15 cellular contexts compared by ENCODE assay signal in the genomic region with DNA sequence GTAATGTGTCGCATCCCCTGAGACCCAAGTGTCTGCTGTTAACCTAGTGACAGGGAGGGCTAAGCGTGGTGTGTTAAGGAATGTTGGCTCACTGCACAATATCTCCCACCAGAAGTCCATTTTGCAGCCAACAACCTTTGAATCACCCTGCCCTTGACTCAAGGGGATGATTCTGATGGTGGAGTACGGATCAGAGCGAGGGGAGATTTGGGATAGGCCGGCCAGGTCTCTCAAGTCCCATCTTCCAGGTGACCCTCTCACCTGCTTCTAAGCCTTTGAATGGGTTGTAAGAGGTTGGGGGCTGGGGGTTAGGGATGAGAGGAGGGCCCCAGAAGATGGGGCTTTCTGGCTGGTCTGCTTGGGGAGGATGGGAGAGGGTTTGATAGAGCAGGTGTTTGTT. TPM values are rescaled to one million over a fixed set of nuclear protein-coding genes. Genes with fewer than 3 reads are reported as not detected.
DNase-seq lines count a peak whose midpoint lies in the region; ATAC-seq and TF ChIP-seq lines count a peak whose summit lies in the region.
"Had no signal": no experiment of that assay in that cellular context is flagged by ENCODE, and none has a peak within 500 bp of the region (broad histone marks: within the 10 kb centered on the region; RNA-seq: fewer than 3 reads in every experiment).

No MANE protein-coding gene starts in this region.

- intact Hi-C loops in activated naive CD4-positive, alpha-beta T cell treated with anti-CD3 and anti-CD28 coated beads for 36 hours (cut with micrococcal nuclease) = no loop called here
- intact Hi-C loops in tibial artery (cut with DNase I; ENCODE audit: low total_unique reads) = no loop called here

- H3K27me3 Mint-ChIP-seq in activated naive CD4-positive, alpha-beta T cell treated with anti-CD3 and anti-CD28 coated beads, Interleukin-2, amount 10 ng/mL, durations not matched to agents 7 days and 5 days = peaks cover 50% of the 10 kb centered on the region
- no peaks in the 10 kb centered on the region for H3K27me3 Mint-ChIP-seq in activated naive CD4-positive, alpha-beta T cell treated with anti-CD3 and anti-CD28 coated beads for 36 hours (ENCODE audit: low read depth)
- H3K27me3 Mint-ChIP-seq in WTC11 (ENCODE audit: low read depth) = peaks cover 32% of the 10 kb centered on the region

- peaks cover 0 to 27% (median 16%) of the 10 kb centered on the region in 4 donors for H3K4me1 ChIP-seq in tibial artery

- H3K36me3 ChIP-seq in tibial artery = no peaks in the 10 kb centered on the region

- H3K4me3 ChIP-seq in tibial artery = no peak overlapping the region

- no peak for TF ChIP-seq CTCF in WTC11 (IDR thresholded peaks at IDR 0.05)
- TF ChIP-seq CTCF in tibial artery (IDR thresholded peaks at IDR 0.05) = no peak

- CTCF ChIA-PET in activated naive CD4-positive, alpha-beta T cell treated with anti-CD3 and anti-CD28 coated beads, Interleukin-2, amount 10 ng/mL, durations not matched to agents 7 days and 5 days (lab: Charles Lee) = interaction anchor here (0.9 to 1.3 kb wide), 3 partner anchors 11 to 280 kb away, joined by 3 to 4 read pairs (median 4); no protein-coding TSS in a partner anchor
- CTCF ChIA-PET in activated naive CD4-positive, alpha-beta T cell treated with anti-CD3 and anti-CD28 coated beads for 36 hours (lab: Charles Lee) = interaction anchor here (0.6 to 1.7 kb wide), 5 partner anchors 20 to 40 kb away, joined by 3 to 5 read pairs (median 3); no protein-coding TSS in a partner anchor
- CTCF ChIA-PET in WTC11 (lab: Charles Lee) = interaction anchor here (4.3 to 4.5 kb wide), 2 partner anchors 8 to 14 kb away, joined by 45 to 50 read pairs; no protein-coding TSS in a partner anchor

- DNase-seq in activated naive CD4-positive, alpha-beta T cell treated with anti-CD3 and anti-CD28 coated beads, Interleukin-2, amount 10 ng/mL, durations not matched to agents 7 days and 5 days = peak; percentile 15
- no peak for DNase-seq in activated naive CD4-positive, alpha-beta T cell treated with anti-CD3 and anti-CD28 coated beads for 36 hours
- DNase-seq in WTC11 (ENCODE audit: low spot score) (no peak), left lobe of liver (ENCODE audit: low spot score) (peak; percentile 33), tibial artery (no peak)
- peak; percentile 21 for DNase-seq in stimulated activated CD8-positive, alpha-beta memory T cell treated with anti-CD3 and anti-CD28 coated beads, Interleukin-4, amount 100 ng/mL, for 48 hours
- no peak for DNase-seq in stimulated activated effector memory CD8-positive, alpha-beta T cell treated with anti-CD3 and anti-CD28 coated beads, Interleukin-12 subunit alpha, Interleukin-12 subunit beta, amount 100 ng/mL, for 72 hours (ENCODE audit: low spot score in 2 of 2)
- DNase-seq in stimulated activated CD4-positive, alpha-beta T cell treated with anti-CD3 and anti-CD28 coated beads, Interleukin-2, amount 100 ng/mL, for 24 hours = no peak
- DNase-seq: Calu3, HCEC 1CT, NCI-H146, NCI-H2081 treated with DMSO at 0.1 percent for 48 hours, NCI-H69 had no signal

- ATAC-seq in WTC11 = no peak
- no peak for ATAC-seq in left lobe of liver
- ATAC-seq in stimulated activated effector memory CD8-positive, alpha-beta T cell treated with anti-CD3 and anti-CD28 coated beads, Interleukin-12 subunit alpha, Interleukin-12 subunit beta, amount 100 ng/mL, for 72 hours = no peak

- no peak overlapping the region for H3K27ac ChIP-seq in tibial artery
- H3K27ac ChIP-seq: C4-2B, RWPE1 had no signal

- H3K4me3 Mint-ChIP-seq in activated naive CD4-positive, alpha-beta T cell treated with anti-CD3 and anti-CD28 coated beads, Interleukin-2, amount 10 ng/mL, durations not matched to agents 7 days and 5 days = no peak overlapping the region
- no peak overlapping the region for H3K4me3 Mint-ChIP-seq in activated naive CD4-positive, alpha-beta T cell treated with anti-CD3 and anti-CD28 coated beads for 36 hours
- H3K4me3 Mint-ChIP-seq in WTC11 = peak overlapping the region; percentile 41
- H3K4me3 Mint-ChIP-seq in stimulated activated effector memory CD8-positive, alpha-beta T cell treated with anti-CD3 and anti-CD28 coated beads, Interleukin-12 subunit alpha, Interleukin-12 subunit beta, amount 100 ng/mL, for 72 hours = no peak overlapping the region

- peaks cover 33% of the 10 kb centered on the region for H3K4me1 Mint-ChIP-seq in activated naive CD4-positive, alpha-beta T cell treated with anti-CD3 and anti-CD28 coated beads, Interleukin-2, amount 10 ng/mL, durations not matched to agents 7 days and 5 days
- peaks cover 24% of the 10 kb centered on the region for H3K4me1 Mint-ChIP-seq in activated naive CD4-positive, alpha-beta T cell treated with anti-CD3 and anti-CD28 coated beads for 36 hours (ENCODE audit: low read depth)
- H3K4me1 Mint-ChIP-seq in WTC11 = peaks cover 7% of the 10 kb centered on the region
- H3K4me1 Mint-ChIP-seq in stimulated activated effector memory CD8-positive, alpha-beta T cell treated with anti-CD3 and anti-CD28 coated beads, Interleukin-12 subunit alpha, Interleukin-12 subunit beta, amount 100 ng/mL, for 72 hours = peaks cover 30% of the 10 kb centered on the region

- POLR2A ChIA-PET in WTC11 (lab: Charles Lee) = interaction anchor here (0.6 kb wide), 1 partner anchor 46 kb away, joined by 4 read pairs; no protein-coding TSS in a partner anchor

- no peaks in the 10 kb centered on the region for H3K9me3 Mint-ChIP-seq in activated naive CD4-positive, alpha-beta T cell treated with anti-CD3 and anti-CD28 coated beads, Interleukin-2, amount 10 ng/mL, durations not matched to agents 7 days and 5 days
- no peaks in the 10 kb centered on the region for H3K9me3 Mint-ChIP-seq in activated naive CD4-positive, alpha-beta T cell treated with anti-CD3 and anti-CD28 coated beads for 36 hours
- H3K9me3 Mint-ChIP-seq in WTC11 = no peaks in the 10 kb centered on the region
- no peaks in the 10 kb centered on the region for H3K9me3 Mint-ChIP-seq in stimulated activated effector memory CD8-positive, alpha-beta T cell treated with anti-CD3 and anti-CD28 coated beads, Interleukin-12 subunit alpha, Interleukin-12 subunit beta, amount 100 ng/mL, for 72 hours

- H3K36me3 Mint-ChIP-seq in activated naive CD4-positive, alpha-beta T cell treated with anti-CD3 and anti-CD28 coated beads, Interleukin-2, amount 10 ng/mL, durations not matched to agents 7 days and 5 days = no peaks in the 10 kb centered on the region
- H3K36me3 Mint-ChIP-seq in activated naive CD4-positive, alpha-beta T cell treated with anti-CD3 and anti-CD28 coated beads for 36 hours (ENCODE audit: low read depth) = no peaks in the 10 kb centered on the region
- no peaks in the 10 kb centered on the region for H3K36me3 Mint-ChIP-seq in WTC11
- peaks cover 4% of the 10 kb centered on the region for H3K36me3 Mint-ChIP-seq in stimulated activated effector memory CD8-positive, alpha-beta T cell treated with anti-CD3 and anti-CD28 coated beads, Interleukin-12 subunit alpha, Interleukin-12 subunit beta, amount 100 ng/mL, for 72 hours

- H3K9me3 ChIP-seq in tibial artery = no peaks in the 10 kb centered on the region

- H3K27ac Mint-ChIP-seq in activated naive CD4-positive, alpha-beta T cell treated with anti-CD3 and anti-CD28 coated beads, Interleukin-2, amount 10 ng/mL, durations not matched to agents 7 days and 5 days = no peak overlapping the region
- no peak overlapping the region for H3K27ac Mint-ChIP-seq in activated naive CD4-positive, alpha-beta T cell treated with anti-CD3 and anti-CD28 coated beads for 36 hours
- H3K27ac Mint-ChIP-seq in WTC11 = no peak overlapping the region
- no peak overlapping the region for H3K27ac Mint-ChIP-seq in stimulated activated effector memory CD8-positive, alpha-beta T cell treated with anti-CD3 and anti-CD28 coated beads, Interleukin-12 subunit alpha, Interleukin-12 subunit beta, amount 100 ng/mL, for 72 hours

- no peaks in the 10 kb centered on the region for H3K27me3 ChIP-seq in tibial artery

TF ChIP-seq in WTC11, 78 proteins besides CTCF, POLR2A, EP300 and RAD21:
- TF ChIP-seq, protein P1, sequence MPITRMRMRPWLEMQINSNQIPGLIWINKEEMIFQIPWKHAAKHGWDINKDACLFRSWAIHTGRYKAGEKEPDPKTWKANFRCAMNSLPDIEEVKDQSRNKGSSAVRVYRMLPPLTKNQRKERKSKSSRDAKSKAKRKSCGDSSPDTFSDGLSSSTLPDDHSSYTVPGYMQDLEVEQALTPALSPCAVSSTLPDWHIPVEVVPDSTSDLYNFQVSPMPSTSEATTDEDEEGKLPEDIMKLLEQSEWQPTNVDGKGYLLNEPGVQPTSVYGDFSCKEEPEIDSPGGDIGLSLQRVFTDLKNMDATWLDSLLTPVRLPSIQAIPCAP (CRISPR knock-in tag; IDR thresholded peaks at IDR 0.05) = no peak
- TF ChIP-seq SMAD4 (CRISPR knock-in tag; IDR thresholded peaks at IDR 0.05) = no peak
- no peak for TF ChIP-seq NR2C2 (CRISPR knock-in tag; IDR thresholded peaks at IDR 0.05)
- TF ChIP-seq CREB1 (CRISPR knock-in tag; IDR thresholded peaks at IDR 0.05) = no peak
- no peak for TF ChIP-seq ZNF416 (CRISPR knock-in tag; IDR thresholded peaks at IDR 0.05)
- TF ChIP-seq CBFB (CRISPR knock-in tag; IDR thresholded peaks at IDR 0.05; ENCODE audit: low read depth) = no peak
- no peak for TF ChIP-seq ZNF671 (CRISPR knock-in tag; IDR thresholded peaks at IDR 0.05)
- TF ChIP-seq ZNF138 (CRISPR knock-in tag; conservative IDR thresholded peaks at IDR 0.05) = no peak
- no peak for TF ChIP-seq NFATC4 (CRISPR knock-in tag; IDR thresholded peaks at IDR 0.05)
- TF ChIP-seq HMGA2 (CRISPR knock-in tag; IDR thresholded peaks at IDR 0.05) = no peak
- no peak for TF ChIP-seq GABPB1 (CRISPR knock-in tag; IDR thresholded peaks at IDR 0.05)
- TF ChIP-seq GTF2I (CRISPR knock-in tag; conservative IDR thresholded peaks at IDR 0.05) = no peak
- TF ChIP-seq FOXP1 (CRISPR knock-in tag; IDR thresholded peaks at IDR 0.05; ENCODE audit: borderline replicate concordance) = no peak
- no peak for TF ChIP-seq ZNF396 (CRISPR knock-in tag; IDR thresholded peaks at IDR 0.05; ENCODE audit: borderline replicate concordance)

RNA-seq across cellular contexts. Expression of a gene that starts 43.3 kb away (rescaled TPM):
- total RNA-seq in activated naive CD4-positive, alpha-beta T cell treated with anti-CD3 and anti-CD28 coated beads for 36 hours = 10 to 100 TPM; 11.4 to 11.6 TPM
- 7.9 to 8.0 TPM (median 7.9 TPM) in 3 replicates for total RNA-seq in WTC11 (2021)
- total RNA-seq in left lobe of liver = 13.8 TPM

Comparison
In these comparisons a context has a peak if more than half of its experiments do, and no peak if none do; other contexts are left out.
1. DNase-seq: peak in activated naive CD4-positive, alpha-beta T cell treated with anti-CD3 and anti-CD28 coated beads, Interleukin-2, amount 10 ng/mL, durations not matched to agents 7 days and 5 days (single experiment), left lobe of liver (single experiment) and stimulated activated CD8-positive, alpha-beta memory T cell treated with anti-CD3 and anti-CD28 coated beads, Interleukin-4, amount 100 ng/mL, for 48 hours (single experiment); none in activated naive CD4-positive, alpha-beta T cell treated with anti-CD3 and anti-CD28 coated beads for 36 hours (single experiment), WTC11 (single experiment), tibial artery (0 of 2), stimulated activated effector memory CD8-positive, alpha-beta T cell treated with anti-CD3 and anti-CD28 coated beads, Interleukin-12 subunit alpha, Interleukin-12 subunit beta, amount 100 ng/mL, for 72 hours (0 of 2) and stimulated activated CD4-positive, alpha-beta T cell treated with anti-CD3 and anti-CD28 coated beads, Interleukin-2, amount 100 ng/mL, for 24 hours (0 of 2).